8 cellular contexts compared by ENCODE assay signal in the genomic region with DNA sequence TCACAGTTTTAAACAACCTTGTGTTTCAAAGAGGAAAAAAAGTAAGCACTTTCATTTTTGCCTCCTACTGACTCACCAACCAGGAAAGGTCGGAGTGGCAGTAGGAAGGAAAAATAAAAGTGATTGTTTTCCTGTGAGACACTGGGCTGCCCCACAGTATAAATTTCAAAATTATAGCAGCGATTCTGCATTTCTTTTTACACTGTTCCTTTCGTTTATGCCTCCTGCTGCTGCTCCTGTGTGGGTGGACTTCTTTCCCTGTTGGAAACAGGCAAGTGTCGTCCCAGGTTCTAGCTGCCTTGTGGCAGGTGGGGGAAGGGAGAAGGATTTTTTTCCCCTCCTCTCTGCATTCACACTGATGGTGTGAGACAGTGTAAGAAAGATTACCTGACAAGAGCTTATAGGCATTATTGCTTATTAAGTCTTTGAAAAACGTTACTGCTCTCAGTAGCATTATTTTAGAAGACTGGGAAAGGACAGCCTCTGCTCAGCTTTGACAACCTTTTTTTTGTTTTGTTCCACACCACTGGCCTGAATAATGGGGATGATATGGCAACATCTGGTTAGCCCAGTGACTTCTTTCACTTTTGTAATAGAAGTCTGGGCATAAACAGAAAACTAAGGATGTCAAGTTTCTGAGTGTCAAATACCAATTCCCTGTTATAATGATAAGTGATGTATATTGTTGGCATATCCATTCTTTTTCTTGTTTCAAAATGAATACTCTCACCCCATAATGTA.
DNase-seq lines count a peak whose midpoint lies in the region; ATAC-seq and TF ChIP-seq lines count a peak whose summit lies in the region.

No MANE protein-coding gene starts in this region.

- DNase-seq in EH (ENCODE audit: low read depth) (peak; percentile 60), cardiac fibroblast (ENCODE audit: low read depth in 2 of 2) (peak; percentile 50 to 63), mucosa of descending colon (peak in 1 of 3 donors; percentile 3), SKM-1 (lab: John Stamatoyannopoulos, UW; ENCODE audit: unreplicated experiment) (no peak)
- no peak for DNase-seq in activated CD8-positive, alpha-beta memory T cell treated with anti-CD3 and anti-CD28 coated beads for 24 hours

- ATAC-seq in HG03045 (IDR thresholded peaks at IDR 0.05; ENCODE audit: unreplicated experiment) (peak; percentile 56), mucosa of descending colon (peak; percentile 85), GM21619 (IDR thresholded peaks at IDR 0.05; ENCODE audit: unreplicated experiment) (no peak), HG02981 (IDR thresholded peaks at IDR 0.05; ENCODE audit: unreplicated experiment) (no peak)

- TF ChIP-seq CTCF in cardiac fibroblast (IDR thresholded peaks at IDR 0.05; ENCODE audit: low read depth, low read length), result no peak
- no peak for TF ChIP-seq CTCF in mucosa of descending colon (IDR thresholded peaks at IDR 0.05)

- intact Hi-C loops in mucosa of descending colon (cut with DNase I, micrococcal nuclease), result no loop called here

- no peaks in the 10 kb centered on the region for H3K36me3 ChIP-seq in mucosa of descending colon (ENCODE audit: low read depth)

- H3K4me3 ChIP-seq in cardiac fibroblast (replicated peaks in 1 of 2; ENCODE audit: low read depth in 2 of 2, low read length in 2 of 2), result peak overlapping the region; percentile 23 to 52
- no peak overlapping the region for H3K4me3 ChIP-seq in mucosa of descending colon

- peaks cover 11% of the 10 kb centered on the region for H3K4me1 ChIP-seq in mucosa of descending colon (ENCODE audit: low read depth)

- H3K9me3 ChIP-seq in mucosa of descending colon, result no peaks in the 10 kb centered on the region

Comparison
In these comparisons a context has a peak if more than half of its experiments do, and no peak if none do; other contexts are left out.
1. DNase-seq: peak in EH (single experiment) and cardiac fibroblast (2 of 2); none in activated CD8-positive, alpha-beta memory T cell treated with anti-CD3 and anti-CD28 coated beads for 24 hours (single experiment) and SKM-1 (single experiment).
2. ATAC-seq: peak in HG03045 (single experiment) and mucosa of descending colon (single experiment); none in GM21619 (single experiment) and HG02981 (single experiment).